In the genomic region with DNA sequence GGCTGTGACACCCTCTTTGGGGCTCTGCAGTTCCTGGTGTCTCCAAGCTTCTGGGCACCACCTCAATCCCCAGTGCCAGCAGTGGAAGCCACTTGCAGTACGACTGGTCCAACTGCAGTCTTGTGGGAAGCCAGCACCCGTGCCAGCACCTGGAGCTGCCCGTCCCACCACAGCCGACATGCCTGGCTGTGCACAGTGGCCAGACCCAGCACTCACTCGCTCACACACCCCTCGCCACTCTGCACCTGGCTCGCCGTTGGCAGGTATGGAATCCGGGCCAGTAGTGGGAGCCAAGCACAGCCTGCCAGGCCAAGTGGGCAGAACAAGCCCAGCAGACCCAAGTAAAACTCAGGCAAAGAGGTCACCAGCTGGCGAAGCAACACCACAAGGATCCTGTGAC, we compare ENCODE assay signal across 15 cellular contexts.
A peak's percentile ranks its signal among the peaks of the same experiment; 100 is the strongest.
DNase-seq lines count a peak whose midpoint lies in the region; ATAC-seq, FAIRE-seq and TF ChIP-seq lines count a peak whose summit lies in the region.
"Had no signal": no experiment of that assay in that cellular context is flagged by ENCODE, and none has a peak within 500 bp of the region (broad histone marks: within the 10 kb centered on the region; RNA-seq: fewer than 3 reads in every experiment).

No MANE protein-coding gene starts in this region.

- H3K14ac ChIP-seq in H1 (ENCODE audit: insufficient read length): no peak overlapping the region

- peaks cover 46% of the 10 kb centered on the region for H3K36me3 Mint-ChIP-seq in CD4-positive, alpha-beta T cell (ENCODE audit: low read depth)
- peaks cover 2% of the 10 kb centered on the region for H3K36me3 Mint-ChIP-seq in stimulated activated effector memory CD8-positive, alpha-beta T cell treated with anti-CD3 and anti-CD28 coated beads, Interleukin-12 subunit alpha, Interleukin-12 subunit beta, amount 100 ng/mL, for 72 hours

- no peak overlapping the region for H3K27ac ChIP-seq in CD4-positive, alpha-beta T cell (ENCODE audit: low read depth, low read length)
- H3K27ac ChIP-seq in H1 (ENCODE audit: low read depth, low read length): no peak overlapping the region
- H3K27ac ChIP-seq: 22Rv1; BLaER1 treated with 17β-estradiol and CSF1 and Interleukin-3, amounts not matched to agents 10 nM and 100 nM; GM23248 had no signal

- no peak overlapping the region for H2BK15ac ChIP-seq in H1 (ENCODE audit: low read length)

- TF ChIP-seq CTCF in CD4-positive, alpha-beta T cell (IDR thresholded peaks at IDR 0.05): no peak
- TF ChIP-seq CTCF in H1 (IDR thresholded peaks at IDR 0.05; ENCODE audit: control extremely low read depth in 1 of 3, insufficient read depth in 1 of 3, low read depth in 1 of 3, low read length in 3 of 3): no peak

- POLR2A ChIA-PET in CD4-positive, alpha-beta T cell (lab: Charles Lee): no interaction called here
- POLR2A ChIA-PET in H1 (lab: Charles Lee; ENCODE audit: partially characterized antibody): no interaction called here

- peaks cover 4% of the 10 kb centered on the region for H3K9me3 Mint-ChIP-seq in CD4-positive, alpha-beta T cell
- no peaks in the 10 kb centered on the region for H3K9me3 Mint-ChIP-seq in stimulated activated effector memory CD8-positive, alpha-beta T cell treated with anti-CD3 and anti-CD28 coated beads, Interleukin-12 subunit alpha, Interleukin-12 subunit beta, amount 100 ng/mL, for 72 hours

- no peak overlapping the region for H2BK120ac ChIP-seq in H1 (replicated peaks; ENCODE audit: low read depth, low read length)

- H3K27me3 Mint-ChIP-seq in CD4-positive, alpha-beta T cell: no peaks in the 10 kb centered on the region
- H3K27me3 Mint-ChIP-seq: CD4-positive, CD25-positive, alpha-beta regulatory T cell had no signal

- DNase-seq in activated effector memory CD4-positive, alpha-beta T cell treated with anti-CD3 and anti-CD28 coated beads, Interleukin-2, amount 50 U/mL, for 16 hours: peak; percentile 60
- DNase-seq in activated effector memory CD4-positive, alpha-beta T cell treated with Interleukin-2 at 50 U/mL for 16 hours: no peak
- DNase-seq in CD4-positive, alpha-beta T cell: no peak
- DNase-seq in H1 (ENCODE audit: low read depth in 1 of 2, low spot score in 2 of 2) (no peak), HT-29 (ENCODE audit: low spot score) (no peak), NK-92 (lab: John Stamatoyannopoulos, UW; ENCODE audit: unreplicated experiment) (no peak)
- DNase-seq in stimulated activated effector memory CD8-positive, alpha-beta T cell treated with anti-CD3 and anti-CD28 coated beads, Interleukin-12 subunit alpha, Interleukin-12 subunit beta, amount 100 ng/mL, for 72 hours (ENCODE audit: low spot score in 2 of 2): no peak
- DNase-seq: Calu3; CD4-positive, CD25-positive, alpha-beta regulatory T cell; DMS79; GM23248; IMR-90 had no signal

- H2BK20ac ChIP-seq in H1 (ENCODE audit: low read length): no peak overlapping the region

- TF ChIP-seq EP300 in H1 (IDR thresholded peaks at IDR 0.05; ENCODE audit: borderline replicate concordance in 1 of 2, low read depth in 2 of 2, low read length in 2 of 2): no peak

- H3K27ac Mint-ChIP-seq in CD4-positive, alpha-beta T cell: peak overlapping the region; percentile 60
- peak overlapping the region; percentile 32 for H3K27ac Mint-ChIP-seq in stimulated activated effector memory CD8-positive, alpha-beta T cell treated with anti-CD3 and anti-CD28 coated beads, Interleukin-12 subunit alpha, Interleukin-12 subunit beta, amount 100 ng/mL, for 72 hours

- H3K36me3 ChIP-seq in H1 (ENCODE audit: control insufficient read depth in 2 of 4, insufficient read depth in 4 of 4, low read length in 3 of 4): no peaks in the 10 kb centered on the region

- ATAC-seq in CD4-positive, alpha-beta T cell (ENCODE audit: poor library complexity): no peak
- ATAC-seq in stimulated activated effector memory CD8-positive, alpha-beta T cell treated with anti-CD3 and anti-CD28 coated beads, Interleukin-12 subunit alpha, Interleukin-12 subunit beta, amount 100 ng/mL, for 72 hours: no peak
- ATAC-seq: GM12878 had no signal

- H4K20me1 ChIP-seq in H1 (replicated peaks in 1 of 2; ENCODE audit: control insufficient read depth in 1 of 2, insufficient read depth in 2 of 2, low read length in 2 of 2): peaks cover 0 to 1% of the 10 kb centered on the region in 2 experiments

- no peak overlapping the region for H3K18ac ChIP-seq in H1 (ENCODE audit: extremely low read depth, low read length)

- no peak overlapping the region for H3K4me3 ChIP-seq in H1 (ENCODE audit: extremely low read depth in 1 of 4, insufficient read depth in 2 of 4, low read depth in 3 of 4, low read length in 4 of 4)
- H3K4me3 ChIP-seq: BLaER1 treated with 17β-estradiol and CSF1 and Interleukin-3, amounts not matched to agents 10 nM and 100 nM; GM12878; GM23248 had no signal

- H3K4me1 Mint-ChIP-seq in CD4-positive, alpha-beta T cell (ENCODE audit: low read depth): peaks cover 73% of the 10 kb centered on the region
- H3K4me1 Mint-ChIP-seq in stimulated activated effector memory CD8-positive, alpha-beta T cell treated with anti-CD3 and anti-CD28 coated beads, Interleukin-12 subunit alpha, Interleukin-12 subunit beta, amount 100 ng/mL, for 72 hours: peaks cover 46% of the 10 kb centered on the region

- H4K8ac ChIP-seq in H1 (ENCODE audit: extremely low read depth, insufficient read depth, low read length): no peak overlapping the region

- no peak for TF ChIP-seq RAD21 in H1 (IDR thresholded peaks at IDR 0.05 in 1 of 2, conservative IDR thresholded peaks at IDR 0.05 in 1 of 2; ENCODE audit: low read depth in 2 of 2, low read length in 2 of 2)

- 92% methylated on average over 10 of the region's 10 CpGs; no CpG with 5 or more reads in 1 of the 2 experiments for WGBS in H1 (ENCODE audit: extremely low coverage in 1 of 2, insufficient coverage in 1 of 2, insufficient read length in 1 of 2, insufficient replicate concordance in 2 of 2, low coverage in 1 of 2, low lambda C conversion rate in 2 of 2, missing lambda C conversion rate in 1 of 2), 2 experiments

- no peak for TF ChIP-seq POLR2A in H1 (IDR thresholded peaks at IDR 0.05; ENCODE audit: control extremely low read depth in 1 of 2, low read depth in 2 of 2, low read length in 2 of 2)

- H2BK12ac ChIP-seq in H1 (ENCODE audit: low read depth, low read length): 0 out of 2 replicates have a peak overlapping the region, but pooled peaks have one; percentile 39

- H3K4me1 ChIP-seq in H1 (replicated peaks in 1 of 4; ENCODE audit: control insufficient read depth in 3 of 4, insufficient read depth in 4 of 4, low read length in 3 of 4): peaks cover 0 to 6% (median 4%) of the 10 kb centered on the region in 4 experiments; a peak in 2 of 7 replicates

- H3K9ac ChIP-seq in H1 (replicated peaks in 1 of 4; ENCODE audit: extremely low read depth in 1 of 4, low read depth in 3 of 4, low read length in 3 of 4): no peak overlapping the region
- H3K9ac ChIP-seq: BLaER1 treated with 17β-estradiol and CSF1 and Interleukin-3, amounts not matched to agents 10 nM and 100 nM; GM23248 had no signal

- H3K23me2 ChIP-seq in H1 (ENCODE audit: low read depth, low read length): no peaks in the 10 kb centered on the region

- CTCF ChIA-PET in CD4-positive, alpha-beta T cell (lab: Charles Lee): no interaction called here
- CTCF ChIA-PET in H1 (lab: Charles Lee; ENCODE audit: partially characterized antibody): interaction anchor here (0.9 to 1.4 kb wide), 7 partner anchors 12 to 584 kb away, joined by 3 to 4 read pairs (median 3); no protein-coding TSS in a partner anchor

- H3K4ac ChIP-seq in H1 (replicated peaks; ENCODE audit: insufficient read length, low read depth, low read length): no peak overlapping the region

- no peak overlapping the region for H3K23ac ChIP-seq in H1 (ENCODE audit: insufficient read length)

- no peak overlapping the region for H3K56ac ChIP-seq in H1 (replicated peaks; ENCODE audit: insufficient read length, low read depth, low read length)

- no peak overlapping the region for H4K5ac ChIP-seq in H1 (ENCODE audit: insufficient read length, low read depth, low read length)

- H3K4me2 ChIP-seq in H1 (ENCODE audit: insufficient read depth in 1 of 2, low read depth in 2 of 2, low read length in 2 of 2): no peak overlapping the region
- H3K4me2 ChIP-seq: BLaER1 treated with 17β-estradiol and CSF1 and Interleukin-3, amounts not matched to agents 10 nM and 100 nM had no signal

- no peak for FAIRE-seq in H1 (lab: Jason Lieb, UNC)
- FAIRE-seq: GM12878 had no signal

- no peak overlapping the region for H2AFZ ChIP-seq in H1 (ENCODE audit: low read length)
- H2AFZ ChIP-seq: GM23248 had no signal

- peaks cover 3% of the 10 kb centered on the region; the same call in 1 of the 2 replicates for H3K79me1 ChIP-seq in H1 (ENCODE audit: low read depth, low read length)

- H3K79me2 ChIP-seq in H1 (ENCODE audit: control insufficient read depth in 1 of 2, insufficient read depth in 2 of 2, low read length in 2 of 2): no peaks in the 10 kb centered on the region; a peak in 1 of 4 replicates

- H2BK5ac ChIP-seq in H1 (ENCODE audit: low read depth, low read length): no peak overlapping the region; the same call in none of the 2 replicates

- intact Hi-C loops in CD4-positive, alpha-beta T cell (cut with DNase I, micrococcal nuclease): loop anchor here (5.0 kb wide), 4 partner anchors 138 to 1067 kb away; a partner anchor contains a TSS

- no peak overlapping the region for H3K4me3 Mint-ChIP-seq in CD4-positive, alpha-beta T cell
- H3K4me3 Mint-ChIP-seq in stimulated activated effector memory CD8-positive, alpha-beta T cell treated with anti-CD3 and anti-CD28 coated beads, Interleukin-12 subunit alpha, Interleukin-12 subunit beta, amount 100 ng/mL, for 72 hours: no peak overlapping the region
- H3K4me3 Mint-ChIP-seq: CD4-positive, CD25-positive, alpha-beta regulatory T cell had no signal

- H4K91ac ChIP-seq in H1 (replicated peaks; ENCODE audit: insufficient read length, low read length): no peak overlapping the region

- H3K27me3 ChIP-seq in CD4-positive, alpha-beta T cell (ENCODE audit: control insufficient read depth, insufficient read depth, low read length): no peaks in the 10 kb centered on the region
- no peaks in the 10 kb centered on the region for H3K27me3 ChIP-seq in H1 (replicated peaks in 1 of 4; ENCODE audit: control insufficient read depth in 3 of 4, extremely low read depth in 1 of 4, insufficient read depth in 3 of 4, low read length in 3 of 4)
- H3K27me3 ChIP-seq: BLaER1 treated with 17β-estradiol and CSF1 and Interleukin-3, amounts not matched to agents 10 nM and 100 nM had no signal

- H2AK5ac ChIP-seq in H1 (ENCODE audit: low read depth, low read length): no peak overlapping the region

- H3K9me3 ChIP-seq in CD4-positive, alpha-beta T cell (ENCODE audit: control insufficient read depth, low read length): peaks cover 5% of the 10 kb centered on the region
- H3K9me3 ChIP-seq in H1 (ENCODE audit: insufficient read depth in 2 of 2, low read depth in 1 of 2, low read length in 1 of 2): no peaks in the 10 kb centered on the region

TF ChIP-seq in H1, 55 proteins besides CTCF, POLR2A, EP300 and RAD21 (continues in another document):
- no peak for TF ChIP-seq ASH2L (IDR thresholded peaks at IDR 0.05; ENCODE audit: low read length)
- TF ChIP-seq GTF2F1 (IDR thresholded peaks at IDR 0.05; ENCODE audit: borderline replicate concordance, low read depth, low read length): no peak
- no peak for TF ChIP-seq JUN (IDR thresholded peaks at IDR 0.05; ENCODE audit: low read depth, low read length)
- no peak for TF ChIP-seq PHF8 (conservative IDR thresholded peaks at IDR 0.05; ENCODE audit: low read depth, low read length)
